19 cellular contexts compared by ENCODE assay signal in genomic region chr11:61903845-61904244, GRCh38. TPM values are rescaled to one million over a fixed set of nuclear protein-coding genes. Genes with fewer than 3 reads are reported as not detected.
A peak's percentile ranks its signal among the peaks of the same experiment; 100 is the strongest.
DNase-seq lines count a peak whose midpoint lies in the region; ATAC-seq and TF ChIP-seq lines count a peak whose summit lies in the region.
"Had no signal": no experiment of that assay in that cellular context is flagged by ENCODE, and none has a peak within 500 bp of the region (broad histone marks: within the 10 kb centered on the region; RNA-seq: fewer than 3 reads in every experiment).

No MANE protein-coding gene starts in this region.

- H3K9me3 ChIP-seq in left ventricle myocardium inferior (replicated peaks) (no peaks in the 10 kb centered on the region), mucosa of stomach (ENCODE audit: control insufficient read depth, low read length) (no peaks in the 10 kb centered on the region), uterus (no peaks in the 10 kb centered on the region)
- H3K9me3 ChIP-seq: BE2C had no signal

- H3K27me3 Mint-ChIP-seq in activated naive CD8-positive, alpha-beta T cell treated with anti-CD3 and anti-CD28 coated beads for 36 hours, result no peaks in the 10 kb centered on the region
- H3K27me3 Mint-ChIP-seq: CD4-positive, alpha-beta T cell had no signal

- DNase-seq in left ventricle myocardium inferior (no peak), left cardiac atrium (no peak), epithelial cell of proximal tubule (ENCODE audit: low read depth) (no peak), DMS53 (lab: John Stamatoyannopoulos, UW) (no peak), uterus (no peak)
- DNase-seq in activated naive CD8-positive, alpha-beta T cell treated with anti-CD3 and anti-CD28 coated beads for 36 hours, result no peak
- DNase-seq: BE2C; CD4-positive, alpha-beta T cell; GDM1; HFFc6; Karpas-422; NCI-H1694 treated with DMSO at 0.1 percent for 48 hours; NCI-H2081 treated with DMSO at 0.1 percent for 48 hours; NCI-H446; NCI-H526 treated with DMSO at 0.1 percent for 48 hours; OCI-M1; Right ventricle myocardium superior had no signal

- H3K4me3 Mint-ChIP-seq in activated naive CD8-positive, alpha-beta T cell treated with anti-CD3 and anti-CD28 coated beads for 36 hours, result no peak overlapping the region
- H3K4me3 Mint-ChIP-seq: CD4-positive, alpha-beta T cell; HFFc6 had no signal

- no peak for TF ChIP-seq CTCF in left ventricle myocardium inferior (IDR thresholded peaks at IDR 0.05; ENCODE audit: borderline replicate concordance)
- no peak for TF ChIP-seq CTCF in epithelial cell of proximal tubule (conservative IDR thresholded peaks at IDR 0.05; ENCODE audit: low read depth, low read length)
- no peak for TF ChIP-seq CTCF in uterus (IDR thresholded peaks at IDR 0.05)

- H3K27ac ChIP-seq in left ventricle myocardium inferior (replicated peaks) (no peak overlapping the region), uterus (no peak overlapping the region)

- H3K9me3 Mint-ChIP-seq in activated naive CD8-positive, alpha-beta T cell treated with anti-CD3 and anti-CD28 coated beads for 36 hours, result no peaks in the 10 kb centered on the region
- H3K9me3 Mint-ChIP-seq: CD4-positive, alpha-beta T cell; HFFc6 had no signal

- peaks cover 4% of the 10 kb centered on the region for H3K4me1 Mint-ChIP-seq in activated naive CD8-positive, alpha-beta T cell treated with anti-CD3 and anti-CD28 coated beads for 36 hours

- H3K4me3 ChIP-seq in left ventricle myocardium inferior (peak overlapping the region; percentile 45), epithelial cell of proximal tubule (ENCODE audit: low read depth, low read length) (peak overlapping the region; percentile 48), mucosa of stomach (ENCODE audit: low read length) (no peak overlapping the region), uterus (no peak overlapping the region)

- intact Hi-C loops in left ventricle myocardium inferior (cut with micrococcal nuclease), result no loop called here
- intact Hi-C loops in left cardiac atrium (cut with DNase I), result no loop called here
- intact Hi-C loops in uterus (cut with DNase I; ENCODE audit: low total_unique reads), result no loop called here

- no peaks in the 10 kb centered on the region for H3K36me3 Mint-ChIP-seq in activated naive CD8-positive, alpha-beta T cell treated with anti-CD3 and anti-CD28 coated beads for 36 hours

- TF ChIP-seq POLR2A in uterus (IDR thresholded peaks at IDR 0.05), result no peak

- ATAC-seq in left cardiac atrium, result no peak
- no peak for ATAC-seq in GM18867 (IDR thresholded peaks at IDR 0.05; ENCODE audit: unreplicated experiment)

- peak overlapping the region; percentile 43 for H3K9ac ChIP-seq in mucosa of stomach (ENCODE audit: low read length)

- H3K36me3 ChIP-seq in left ventricle myocardium inferior, result peaks cover 52% of the 10 kb centered on the region
- no peaks in the 10 kb centered on the region for H3K36me3 ChIP-seq in mucosa of stomach (ENCODE audit: control insufficient read depth, insufficient read depth, low read length)
- H3K36me3 ChIP-seq in uterus, result no peaks in the 10 kb centered on the region
- H3K36me3 ChIP-seq: BE2C had no signal

- H3K4me1 ChIP-seq in left ventricle myocardium inferior, result peaks cover 17% of the 10 kb centered on the region
- peaks cover 5% of the 10 kb centered on the region for H3K4me1 ChIP-seq in mucosa of stomach (ENCODE audit: control insufficient read depth, insufficient read depth, low read length)
- peaks cover 0 to 4% of the 10 kb centered on the region in 2 donors for H3K4me1 ChIP-seq in uterus

- H3K27ac Mint-ChIP-seq in activated naive CD8-positive, alpha-beta T cell treated with anti-CD3 and anti-CD28 coated beads for 36 hours, result no peak overlapping the region
- H3K27ac Mint-ChIP-seq: CD4-positive, alpha-beta T cell; HFFc6 had no signal

- no peaks in the 10 kb centered on the region for H3K27me3 ChIP-seq in left ventricle myocardium inferior (ENCODE audit: low read depth)
- H3K27me3 ChIP-seq in mucosa of stomach (ENCODE audit: control insufficient read depth, insufficient read depth, low read length), result peaks cover 5% of the 10 kb centered on the region
- no peaks in the 10 kb centered on the region for H3K27me3 ChIP-seq in uterus
- H3K27me3 ChIP-seq: BE2C had no signal

RNA-seq across cellular contexts. Expression of gene FADS3, which starts 12.5 kb away (rescaled TPM):
- total RNA-seq in left ventricle myocardium inferior (65.5 TPM), left cardiac atrium (10 to 100 TPM; 70.5 to 90.6 TPM), epithelial cell of proximal tubule (40.7 and 48.0 TPM in 2 replicates), uterus (10 to 100 TPM; 18.2 to 74.6 (median 32.0) TPM)
- total RNA-seq in activated naive CD8-positive, alpha-beta T cell treated with anti-CD3 and anti-CD28 coated beads for 36 hours, result 1 to 10 TPM; 5.7 to 6.4 TPM

RNA-seq across cellular contexts. Expression of gene RAB3IL1, which starts 13.5 kb away (rescaled TPM):
- total RNA-seq in left ventricle myocardium inferior, result 9.5 TPM
- total RNA-seq in left cardiac atrium, result 10 to 100 TPM; 17.3 to 21.8 TPM
- total RNA-seq in epithelial cell of proximal tubule, result 0.12 and 0.22 TPM in 2 replicates
- total RNA-seq in activated naive CD8-positive, alpha-beta T cell treated with anti-CD3 and anti-CD28 coated beads for 36 hours, result not detected
- 10 to 100 TPM; 12.6 to 60.3 (median 26.8) TPM for total RNA-seq in uterus
- total RNA-seq: CD4-positive, alpha-beta T cell had no signal

RNA-seq across cellular contexts. Expression of gene BEST1, which starts 46.3 kb away (rescaled TPM):
- total RNA-seq in left ventricle myocardium inferior (0.58 TPM), left cardiac atrium (1 to 10 TPM; 3.4 to 3.9 TPM), epithelial cell of proximal tubule (0.12 TPM in 1 of 2 replicates, not detected in the other), uterus (10 to 100 TPM in 1 of 4 donors, 1 to 10 TPM in 3; 3.3 to 11.1 (median 3.9) TPM)
- 1 to 10 TPM in 1 of 2 experiments, under 1 TPM in 1; 0.58 to 1.0 TPM for total RNA-seq in activated naive CD8-positive, alpha-beta T cell treated with anti-CD3 and anti-CD28 coated beads for 36 hours

Comparison
In these comparisons a context has a peak if more than half of its experiments do, and no peak if none do; other contexts are left out.
1. H3K4me3 ChIP-seq: peak in left ventricle myocardium inferior (single experiment) and epithelial cell of proximal tubule (single experiment); none in mucosa of stomach (single experiment) and uterus (0 of 2).